9 cellular contexts compared by ENCODE assay signal in the genomic region with DNA sequence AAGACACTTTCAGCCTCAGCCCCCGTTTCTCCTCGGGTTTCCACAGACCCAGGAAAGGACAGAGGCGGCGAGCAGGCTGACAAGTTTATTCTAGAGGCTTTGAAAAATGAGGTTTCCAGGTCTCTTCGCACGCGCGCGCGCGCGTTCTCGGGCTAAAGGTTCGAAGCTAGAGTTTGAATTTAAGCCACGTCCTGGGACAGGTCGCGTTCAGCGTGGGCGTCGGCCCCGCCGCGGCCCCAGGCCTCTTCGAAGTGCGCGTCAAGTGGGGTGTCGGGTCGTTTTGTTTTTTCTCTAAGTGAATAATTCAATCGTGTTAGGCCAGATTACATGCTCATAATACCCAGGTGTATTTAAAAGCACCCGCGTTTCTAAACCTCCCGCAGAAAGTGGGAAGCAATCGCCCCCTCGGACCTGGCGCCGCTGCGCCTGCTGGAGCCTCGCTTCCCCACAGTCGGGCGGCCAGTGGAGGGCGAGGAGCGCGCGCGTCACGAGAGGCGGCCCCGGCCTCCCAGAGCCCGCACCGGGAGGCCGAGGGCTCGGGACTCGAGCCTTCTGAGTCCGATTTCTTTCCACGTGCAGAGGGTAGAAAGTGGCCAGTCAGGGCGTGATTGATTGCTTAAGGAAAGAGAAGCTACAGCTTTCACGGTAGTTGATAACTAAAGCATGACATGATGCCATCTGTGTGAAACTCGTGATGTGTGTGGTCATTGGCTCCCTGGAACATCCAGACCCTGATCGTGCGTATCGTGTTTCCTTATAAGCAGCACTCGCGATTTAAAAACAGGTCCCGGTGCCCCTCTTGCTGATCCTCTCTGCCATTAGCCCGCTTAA. TPM values are rescaled to one million over a fixed set of nuclear protein-coding genes. Genes with fewer than 3 reads are reported as not detected.
A peak's percentile ranks its signal among the peaks of the same experiment; 100 is the strongest.
DNase-seq lines count a peak whose midpoint lies in the region; ATAC-seq and TF ChIP-seq lines count a peak whose summit lies in the region.
"Had no signal": no experiment of that assay in that cellular context is flagged by ENCODE, and none has a peak within 500 bp of the region (broad histone marks: within the 10 kb centered on the region; RNA-seq: fewer than 3 reads in every experiment).

No MANE protein-coding gene starts in this region.

- no peak for TF ChIP-seq CTCF in brain microvascular endothelial cell (IDR thresholded peaks at IDR 0.05; ENCODE audit: low read depth, low read length, missing control alignments)
- TF ChIP-seq CTCF in adrenal gland (IDR thresholded peaks at IDR 0.05): no peak

- no peak overlapping the region for H3K4me3 Mint-ChIP-seq in activated CD4-positive, alpha-beta T cell treated with anti-CD3 and anti-CD28 coated beads for 36 hours

- POLR2A ChIA-PET in activated CD4-positive, alpha-beta T cell treated with anti-CD3 and anti-CD28 coated beads for 36 hours (lab: Charles Lee): no interaction called here

- in situ Hi-C loops in HAP-1 (cut with MboI; ENCODE audit: low sequenced_read_pairs): loop anchor here (10.0 kb wide), 2 partner anchors 241 to 371 kb away; no protein-coding TSS in a partner anchor
- in situ Hi-C loops in brain microvascular endothelial cell (cut with HindIII; ENCODE audit: low pct_ligation_motif_present, low sequenced_read_pairs): no loop called here

- no peaks in the 10 kb centered on the region for H3K36me3 Mint-ChIP-seq in activated CD4-positive, alpha-beta T cell treated with anti-CD3 and anti-CD28 coated beads for 36 hours (ENCODE audit: low read depth)

- DNase-seq in HAP-1 (ENCODE audit: low spot score in 2 of 2): peak in 1 of 2 experiments; percentile 50
- no peak for DNase-seq in brain microvascular endothelial cell
- peak; percentile 72 for DNase-seq in inferior parietal cortex (ENCODE audit: extremely low spot score)
- DNase-seq in activated CD4-positive, alpha-beta T cell treated with anti-CD3 and anti-CD28 coated beads for 36 hours: no peak
- DNase-seq in adrenal gland: no peak
- DNase-seq in NCI-H2107 treated with DMSO at 0.1 percent for 48 hours (lab: John Stamatoyannopoulos, UW; ENCODE audit: unreplicated experiment): no peak

- peaks cover 74% of the 10 kb centered on the region for H3K4me1 ChIP-seq in HAP-1
- H3K4me1 ChIP-seq in adrenal gland (replicated peaks in 1 of 2): peaks cover 13 to 17% of the 10 kb centered on the region in 2 donors

- ATAC-seq in HG02798 (IDR thresholded peaks at IDR 0.05; ENCODE audit: poor library complexity, unreplicated experiment): no peak
- ATAC-seq in activated CD4-positive, alpha-beta T cell treated with anti-CD3 and anti-CD28 coated beads for 36 hours: no peak

- H3K9me3 ChIP-seq in HAP-1: no peaks in the 10 kb centered on the region
- H3K9me3 ChIP-seq in adrenal gland (replicated peaks in 1 of 3): no peaks in the 10 kb centered on the region

- intact Hi-C loops in activated CD4-positive, alpha-beta T cell treated with anti-CD3 and anti-CD28 coated beads for 36 hours (cut with DNase I, micrococcal nuclease): no loop called here
- intact Hi-C loops in adrenal gland (cut with DNase I): loop anchor here in 1 of 2 donors (10.0 kb wide), 1 partner anchor 371 kb away; no protein-coding TSS in a partner anchor

- peaks cover 63% of the 10 kb centered on the region for H3K27me3 Mint-ChIP-seq in activated CD4-positive, alpha-beta T cell treated with anti-CD3 and anti-CD28 coated beads for 36 hours

- H3K27ac ChIP-seq in brain microvascular endothelial cell (no peak overlapping the region), skin epidermis (peak overlapping the region in 5 of 21 experiments; percentile 13 to 40 (median 21)), adrenal gland (peak overlapping the region in 1 of 5 donors; percentile 4)

- peaks cover 15% of the 10 kb centered on the region for H3K4me1 Mint-ChIP-seq in activated CD4-positive, alpha-beta T cell treated with anti-CD3 and anti-CD28 coated beads for 36 hours

- CTCF ChIA-PET in activated CD4-positive, alpha-beta T cell treated with anti-CD3 and anti-CD28 coated beads for 36 hours (lab: Charles Lee): interaction anchor here (0.7 kb wide), 1 partner anchor 8 kb away, joined by 3 read pairs; no protein-coding TSS in a partner anchor

- H3K4me3 ChIP-seq in HAP-1 (peak overlapping the region; percentile 6; the same call in 1 of the 2 replicates), brain microvascular endothelial cell (ENCODE audit: low read depth, low read length) (peak overlapping the region; percentile 56), skin epidermis (peak overlapping the region; percentile 18 to 50 (median 24)), adrenal gland (peak overlapping the region in 1 of 4 donors; percentile 44)

- H3K36me3 ChIP-seq in HAP-1 (replicated peaks) (no peaks in the 10 kb centered on the region), brain microvascular endothelial cell (replicated peaks) (no peaks in the 10 kb centered on the region), adrenal gland (replicated peaks in 1 of 2) (no peaks in the 10 kb centered on the region)

- no peaks in the 10 kb centered on the region for H3K9me3 Mint-ChIP-seq in activated CD4-positive, alpha-beta T cell treated with anti-CD3 and anti-CD28 coated beads for 36 hours (ENCODE audit: low read depth)

- TF ChIP-seq POLR2A in adrenal gland (IDR thresholded peaks at IDR 0.05): no peak

- H3K27ac Mint-ChIP-seq in activated CD4-positive, alpha-beta T cell treated with anti-CD3 and anti-CD28 coated beads for 36 hours: no peak overlapping the region

- H3K27me3 ChIP-seq in HAP-1 (ENCODE audit: low read depth) (no peaks in the 10 kb centered on the region), brain microvascular endothelial cell (replicated peaks) (peaks cover 29% of the 10 kb centered on the region), adrenal gland (peaks cover 45% of the 10 kb centered on the region)

- 2 to 3% (median 3%) methylated on average over 38 to 65 of the region's 65 CpGs for WGBS in adrenal gland, 4 donors

RNA-seq across cellular contexts. Expression of a gene that starts 15.8 kb away (rescaled TPM):
- total RNA-seq in activated CD4-positive, alpha-beta T cell treated with anti-CD3 and anti-CD28 coated beads for 36 hours: not detected
- 1 to 10 TPM in 1 of 8 donors, under 1 TPM in 4, not detected in 3; 0.18 to 1.2 (median 0.54) TPM for total RNA-seq in adrenal gland
- polyA plus RNA-seq in adrenal gland: 1 to 10 TPM in 1 of 3 donors, under 1 TPM in 2; 0.40 to 1.1 (median 0.84) TPM
- total RNA-seq: LHCN-M2 had no signal
